9 cellular contexts compared by ENCODE assay signal in the genomic region with DNA sequence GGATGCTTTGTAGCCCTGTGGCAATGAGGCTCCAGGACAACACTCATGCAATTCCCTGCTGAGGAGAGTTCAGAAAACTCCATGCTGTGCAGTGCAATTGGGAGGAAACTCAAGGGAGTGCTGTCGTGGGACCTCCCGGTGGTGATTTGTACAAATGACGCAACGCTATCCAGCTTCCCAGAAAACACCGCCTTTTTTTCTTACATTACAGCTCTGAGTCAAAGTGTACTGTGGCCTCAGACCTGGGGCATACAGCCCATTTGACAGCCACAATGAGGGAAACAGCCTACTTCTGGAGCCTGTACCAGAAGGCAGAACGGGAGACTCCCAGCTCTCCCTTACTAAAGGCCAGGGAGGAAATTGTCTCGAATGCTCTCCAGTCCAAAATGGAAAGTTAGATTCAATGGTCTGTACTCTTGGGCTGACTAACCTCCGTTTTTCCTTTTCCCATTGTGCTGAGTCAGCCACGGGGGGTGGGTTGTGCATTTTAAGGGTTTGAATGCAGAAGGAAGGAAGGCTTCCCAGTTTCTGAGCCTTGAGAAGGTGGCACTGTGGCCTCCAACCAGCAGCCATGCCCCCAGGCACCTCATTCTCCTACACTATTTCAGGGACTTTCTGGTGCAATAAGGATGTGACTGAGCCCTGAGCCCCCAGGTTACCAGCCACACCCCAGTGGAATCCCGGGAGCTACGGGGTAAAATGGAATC. TPM values are rescaled to one million over a fixed set of nuclear protein-coding genes. Genes with fewer than 3 reads are reported as not detected.
A peak's percentile ranks its signal among the peaks of the same experiment; 100 is the strongest.
DNase-seq lines count a peak whose midpoint lies in the region; ATAC-seq lines count a peak whose summit lies in the region.
"Had no signal": no experiment of that assay in that cellular context is flagged by ENCODE, and none has a peak within 500 bp of the region (broad histone marks: within the 10 kb centered on the region; RNA-seq: fewer than 3 reads in every experiment).

No MANE protein-coding gene starts in this region.

- no peak overlapping the region for H3K4me3 Mint-ChIP-seq in stimulated activated naive CD8-positive, alpha-beta T cell treated with anti-CD3 and anti-CD28 coated beads, Interleukin-15, amount 100 ng/mL, for 72 hours

- H3K27me3 Mint-ChIP-seq in stimulated activated naive CD8-positive, alpha-beta T cell treated with anti-CD3 and anti-CD28 coated beads, Interleukin-15, amount 100 ng/mL, for 72 hours: peaks cover 62% of the 10 kb centered on the region

- no peak overlapping the region for H3K27ac Mint-ChIP-seq in stimulated activated naive CD8-positive, alpha-beta T cell treated with anti-CD3 and anti-CD28 coated beads, Interleukin-15, amount 100 ng/mL, for 72 hours

- no peak for ATAC-seq in stimulated activated naive CD8-positive, alpha-beta T cell treated with anti-CD3 and anti-CD28 coated beads, Interleukin-15, amount 100 ng/mL, for 72 hours
- no peak for ATAC-seq in HG03039 (IDR thresholded peaks at IDR 0.05; ENCODE audit: unreplicated experiment)

- H3K4me1 Mint-ChIP-seq in stimulated activated naive CD8-positive, alpha-beta T cell treated with anti-CD3 and anti-CD28 coated beads, Interleukin-15, amount 100 ng/mL, for 72 hours: peaks cover 48% of the 10 kb centered on the region

- DNase-seq in HT1080 (ENCODE audit: low read depth): peak; percentile 20
- DNase-seq in astrocyte of the hippocampus (ENCODE audit: low read depth, low spot score): peak; percentile 53
- peak; percentile 57 for DNase-seq in islet precursor cell
- DNase-seq in stromal cell of bone marrow (ENCODE audit: low read depth): peak; percentile 96
- DNase-seq in stimulated activated CD4-positive, alpha-beta T cell treated with anti-CD3 and anti-CD28 coated beads, Interleukin-15, amount 100 ng/mL, for 24 hours: no peak
- no peak for DNase-seq in NCI-H1930 (lab: John Stamatoyannopoulos, UW)
- no peak for DNase-seq in stimulated activated naive CD8-positive, alpha-beta T cell treated with anti-CD3 and anti-CD28 coated beads, Interleukin-15, amount 100 ng/mL, for 72 hours
- DNase-seq: NCI-H774 had no signal

- H3K9me3 Mint-ChIP-seq in stimulated activated naive CD8-positive, alpha-beta T cell treated with anti-CD3 and anti-CD28 coated beads, Interleukin-15, amount 100 ng/mL, for 72 hours: no peaks in the 10 kb centered on the region

RNA-seq across cellular contexts. Expression of a gene that starts 16.4 kb away (rescaled TPM):
- not detected in 2 replicates for total RNA-seq in HT1080 (2014; rRNA removed; shearing (Covaris generic))
- polyA plus RNA-seq in HT1080 (2015; cell fraction: cytosol; rRNA removed): not detected in 2 replicates
- not detected in 2 replicates for polyA plus RNA-seq in HT1080 (2015; cell fraction: nucleus; rRNA removed)

Comparison
In these comparisons a context has a peak if more than half of its experiments do, and no peak if none do; other contexts are left out.
1. DNase-seq: peak in HT1080 (single experiment), astrocyte of the hippocampus (single experiment), islet precursor cell (single experiment) and stromal cell of bone marrow (single experiment); none in stimulated activated CD4-positive, alpha-beta T cell treated with anti-CD3 and anti-CD28 coated beads, Interleukin-15, amount 100 ng/mL, for 24 hours (single experiment), NCI-H1930 (0 of 2) and stimulated activated naive CD8-positive, alpha-beta T cell treated with anti-CD3 and anti-CD28 coated beads, Interleukin-15, amount 100 ng/mL, for 72 hours (0 of 2).